ENCODE assay signal across 12 cellular contexts in genomic region chr1:198161718-198162090, GRCh38. TPM values are rescaled to one million over a fixed set of nuclear protein-coding genes. Genes with fewer than 3 reads are reported as not detected.
DNase-seq lines count a peak whose midpoint lies in the region; ATAC-seq, FAIRE-seq and TF ChIP-seq lines count a peak whose summit lies in the region.
"Had no signal": no experiment of that assay in that cellular context is flagged by ENCODE, and none has a peak within 500 bp of the region (broad histone marks: within the 10 kb centered on the region; RNA-seq: fewer than 3 reads in every experiment).

No MANE protein-coding gene starts in this region.

- CTCF ChIA-PET in GM12878 (lab: Yijun Ruan, JAX) = interaction anchor here (0.9 to 1.4 kb wide), 4 partner anchors 11 to 98 kb away, joined by 3 to 5 read pairs (median 4); no protein-coding TSS in a partner anchor

- H3K4me2 ChIP-seq in GM12878 (ENCODE audit: control insufficient read depth, insufficient read depth) = peak overlapping the region; percentile 91

- no peaks in the 10 kb centered on the region for H3K27me3 Mint-ChIP-seq in T-helper 1 cell treated with Interleukin-12 subunit alpha and Interleukin-12 subunit beta and Interleukin-4 antibody, amounts not matched to agents 30 μg/mL and 1 μg/mL, for 36 hours (ENCODE audit: low read depth)
- H3K27me3 Mint-ChIP-seq in HFFc6 (ENCODE audit: insufficient read depth) (peaks cover 10% of the 10 kb centered on the region), nephron progenitor cell (ENCODE audit: low read depth, poor library complexity) (no peaks in the 10 kb centered on the region)

- TF ChIP-seq RAD21 in GM12878 (IDR thresholded peaks at IDR 0.05; ENCODE audit: insufficient read depth, low read depth, low read length) = no peak

- H4K20me1 ChIP-seq in GM12878 (ENCODE audit: control insufficient read depth, insufficient read depth) = no peaks in the 10 kb centered on the region

- no peaks in the 10 kb centered on the region; a peak in 1 of 4 replicates for H3K36me3 ChIP-seq in GM12878 (ENCODE audit: control insufficient read depth in 2 of 2, insufficient read depth in 2 of 2, low read length in 1 of 2)
- H3K36me3 ChIP-seq: thyroid gland had no signal

- no peak for ATAC-seq in GM12878
- no peak for ATAC-seq in GM18498 (IDR thresholded peaks at IDR 0.05; ENCODE audit: unreplicated experiment)
- ATAC-seq in GM21515 (IDR thresholded peaks at IDR 0.05; ENCODE audit: unreplicated experiment) = no peak

- peaks cover 92% of the 10 kb centered on the region for H3K79me2 ChIP-seq in GM12878 (ENCODE audit: control insufficient read depth, insufficient read depth, low read length)

- H2AFZ ChIP-seq in GM12878 (ENCODE audit: control insufficient read depth, low read depth, low read length) = peak overlapping the region; percentile 37; the same call in 1 of the 2 replicates

- H3K9me3 ChIP-seq in GM12878 (replicated peaks; ENCODE audit: control insufficient read depth, insufficient read depth, low read length) = no peaks in the 10 kb centered on the region
- H3K9me3 ChIP-seq: thyroid gland had no signal

- peaks cover 28% of the 10 kb centered on the region for H3K4me1 ChIP-seq in GM12878 (ENCODE audit: control insufficient read depth, insufficient read depth, low read length)

- H3K4me1 Mint-ChIP-seq in T-helper 1 cell treated with Interleukin-12 subunit alpha and Interleukin-12 subunit beta and Interleukin-4 antibody, amounts not matched to agents 30 μg/mL and 1 μg/mL, for 36 hours (ENCODE audit: low read depth) = peaks cover 48% of the 10 kb centered on the region
- H3K4me1 Mint-ChIP-seq in HFFc6 (ENCODE audit: low read depth) = peaks cover 69% of the 10 kb centered on the region
- peaks cover 67% of the 10 kb centered on the region for H3K4me1 Mint-ChIP-seq in nephron progenitor cell

- peaks cover 6% of the 10 kb centered on the region for H3K36me3 Mint-ChIP-seq in T-helper 1 cell treated with Interleukin-12 subunit alpha and Interleukin-12 subunit beta and Interleukin-4 antibody, amounts not matched to agents 30 μg/mL and 1 μg/mL, for 36 hours (ENCODE audit: low read depth)
- H3K36me3 Mint-ChIP-seq in HFFc6 (ENCODE audit: low read depth) (peaks cover 58% of the 10 kb centered on the region), nephron progenitor cell (ENCODE audit: low read depth) (peaks cover 28% of the 10 kb centered on the region)

- WGBS in GM12878 (ENCODE audit: insufficient coverage, insufficient replicate concordance, low lambda C conversion rate, missing lambda C conversion rate) = 70% methylated on average over 2 of the region's 2 CpGs

- SMC1A ChIA-PET in GM12878 (lab: Charles Lee; ENCODE audit: uncharacterized antibody, unreplicated experiment) = interaction anchor here (0.9 to 2.0 kb wide), 9 partner anchors 10 to 183 kb away, joined by 3 to 9 read pairs (median 5); no protein-coding TSS in a partner anchor

- H3K27me3 ChIP-seq in GM12878 (replicated peaks in 1 of 2; ENCODE audit: control insufficient read depth in 2 of 2, insufficient read depth in 2 of 2, low read length in 1 of 2) = no peaks in the 10 kb centered on the region
- H3K27me3 ChIP-seq: thyroid gland had no signal

- TF ChIP-seq POLR2A in GM12878 (IDR thresholded peaks at IDR 0.05; ENCODE audit: low read depth, low read length) = no peak

- RAD21 ChIA-PET in GM12878 (lab: Charles Lee; ENCODE audit: unreplicated experiment) = interaction anchor here (1.0 to 1.7 kb wide), 4 partner anchors 8 to 99 kb away, joined by 3 to 8 read pairs (median 4); no protein-coding TSS in a partner anchor

- DNase-seq in T-helper 1 cell = no peak
- DNase-seq in HFFc6 = no peak
- DNase-seq in GM12878 (ENCODE audit: low read depth, low spot score) = no peak
- DNase-seq in nephron progenitor cell = no peak
- no peak for DNase-seq in NCI-H524 treated with DMSO at 0.1 percent for 48 hours (lab: John Stamatoyannopoulos, UW)
- DNase-seq: activated CD4-positive, alpha-beta T cell treated with anti-CD3 and anti-CD28 coated beads, Interleukin-2, amount 50 U/mL, for 1 hour; kidney; posterior cingulate gyrus; thyroid gland had no signal

- in situ Hi-C loops in GM12878 (cut with MboI) = loop anchor here (10.0 kb wide), 1 partner anchor 513 kb away; no protein-coding TSS in a partner anchor

- intact Hi-C loops in GM12878 (cut with micrococcal nuclease; ENCODE audit: unreplicated experiment) = loop anchor here (2.0 kb wide), 1 partner anchor 437 kb away; no protein-coding TSS in a partner anchor

- peak overlapping the region; percentile 12 for H3K4me3 Mint-ChIP-seq in T-helper 1 cell treated with Interleukin-12 subunit alpha and Interleukin-12 subunit beta and Interleukin-4 antibody, amounts not matched to agents 30 μg/mL and 1 μg/mL, for 36 hours
- peak overlapping the region; percentile 99 for H3K4me3 Mint-ChIP-seq in HFFc6
- H3K4me3 Mint-ChIP-seq in nephron progenitor cell = peak overlapping the region; percentile 40

- BruUV-seq in GM12878 (replicated peaks; lab: Mats Ljungman, UMichigan) = no TSS peak

- H3K9me3 Mint-ChIP-seq in T-helper 1 cell treated with Interleukin-12 subunit alpha and Interleukin-12 subunit beta and Interleukin-4 antibody, amounts not matched to agents 30 μg/mL and 1 μg/mL, for 36 hours = no peaks in the 10 kb centered on the region
- no peaks in the 10 kb centered on the region for H3K9me3 Mint-ChIP-seq in HFFc6
- H3K9me3 Mint-ChIP-seq in nephron progenitor cell = peaks cover 6% of the 10 kb centered on the region

- POLR2A ChIA-PET in GM12878 (lab: Charles Lee) = interaction anchor here (0.9 to 1.2 kb wide), 3 partner anchors 10 to 518 kb away, joined by 4 to 7 read pairs (median 4); no protein-coding TSS in a partner anchor

- no peak for FAIRE-seq in GM12878 (lab: Jason Lieb, UNC)
- FAIRE-seq: kidney had no signal

- H3K4me3 ChIP-seq in GM12878 = no peak overlapping the region; the same call in 1 of the 2 replicates
- H3K4me3 ChIP-seq: thyroid gland had no signal

- peak overlapping the region; percentile 90 for H3K27ac ChIP-seq in GM12878 (ENCODE audit: control insufficient read depth, insufficient read depth)
- H3K27ac ChIP-seq: thyroid gland had no signal

- peak overlapping the region; percentile 9 for H3K27ac Mint-ChIP-seq in T-helper 1 cell treated with Interleukin-12 subunit alpha and Interleukin-12 subunit beta and Interleukin-4 antibody, amounts not matched to agents 30 μg/mL and 1 μg/mL, for 36 hours
- H3K27ac Mint-ChIP-seq in HFFc6 (peak overlapping the region; percentile 55), nephron progenitor cell (no peak overlapping the region)

- no peak for TF ChIP-seq CTCF in HFFc6 (IDR thresholded peaks at IDR 0.05)
- TF ChIP-seq CTCF in GM12878 (IDR thresholded peaks at IDR 0.05 in 2 of 3, conservative IDR thresholded peaks at IDR 0.05 in 1 of 3; ENCODE audit: control insufficient read depth in 2 of 3, extremely low read depth in 1 of 3, insufficient read depth in 1 of 3, low read depth in 3 of 3, low read length in 3 of 3) = no peak
- TF ChIP-seq CTCF in nephron progenitor cell (IDR thresholded peaks at IDR 0.05) = no peak

- no peak for TF ChIP-seq EP300 in GM12878 (IDR thresholded peaks at IDR 0.05; ENCODE audit: borderline replicate concordance in 1 of 2, control insufficient read depth in 1 of 2, low read depth in 2 of 2, low read length in 2 of 2)

- peak overlapping the region; percentile 51; the same call in 1 of the 2 replicates for H3K9ac ChIP-seq in GM12878 (ENCODE audit: control insufficient read depth, insufficient read depth, low read length)

TF ChIP-seq in GM12878, 131 proteins besides CTCF, POLR2A, EP300 and RAD21 (continues in another document):
- TF ChIP-seq HSF1 (IDR thresholded peaks at IDR 0.05; ENCODE audit: low read depth, low read length) = no peak
- no peak for TF ChIP-seq TCF12 (IDR thresholded peaks at IDR 0.05; ENCODE audit: low read depth, low read length)
- peak; percentile 71; the same call in 1 of the 2 replicates for TF ChIP-seq MEF2A (IDR thresholded peaks at IDR 0.05; ENCODE audit: insufficient read depth, low read depth, low read length)

RNA-seq across cellular contexts. Expression of gene NEK7, which starts 4.9 kb away (rescaled TPM):
- 100 to 1,000 TPM; 452 to 692 (median 485) TPM for total RNA-seq in HFFc6 (2021; fragmentation: NEBNext Ultra II Directional; extraction: Animal tissue kit (Norgen Biotek cat#: 25700))
- 33.9 and 40.9 TPM in 2 replicates for total RNA-seq in GM12878 (2013; cell fraction: nucleolus; rRNA removed)
- 23.5 and 25.0 TPM in 2 replicates for total RNA-seq in GM12878 (2014; rRNA removed)
- total RNA-seq in GM12878 (2014; rRNA removed; fragmentation: Illumina TruSeq; extraction: Trizol) = 24.6 and 26.4 TPM in 2 replicates
- total RNA-seq in GM12878 (2021) = 28.4 and 31.5 TPM in 2 replicates
- polyA plus RNA-seq in GM12878 (2011; ENCODE audit: low read depth) = 5.9 TPM
- 77.7 and 106 TPM in 2 replicates for polyA plus RNA-seq in GM12878 (2011; rRNA removed)
- polyA plus RNA-seq in GM12878 (2011; cell fraction: cytosol; rRNA removed) = 38.8 and 41.7 TPM in 2 replicates
- polyA plus RNA-seq in GM12878 (2011; cell fraction: nucleus; rRNA removed) = 31.0 and 37.9 TPM in 2 replicates
- 13.1 and 16.3 TPM in 2 replicates for polyA plus RNA-seq in GM12878 (2012)
- polyA plus RNA-seq in GM12878 (2014; fragmentation: Illumina TruSeq; extraction: Trizol) = 23.4 and 24.9 TPM in 2 replicates
- polyA plus RNA-seq in GM12878 (2014; fragmentation: Nextera tagmentation; extraction: Ambion mirVana) = 1 to 10 TPM; 9.4 to 9.9 TPM
- 14.5 and 17.4 TPM in 2 replicates for polyA plus RNA-seq in GM12878 (2014; rRNA removed)
- polyA plus RNA-seq in GM12878 (2016; fragmentation: Nextera tagmentation; extraction: Ambion mirVana) = 10 to 100 TPM; 17.0 to 34.8 TPM
- polyA minus RNA-seq in GM12878 (2011; rRNA and poly(A)+ RNA removed) = 71.1 and 138 TPM in 2 replicates
- 30.9 and 41.6 TPM in 2 replicates for polyA minus RNA-seq in GM12878 (2011; cell fraction: cytosol; rRNA and poly(A)+ RNA removed)
- 20.1 and 37.7 TPM in 2 replicates for polyA minus RNA-seq in GM12878 (2011; cell fraction: nucleus; rRNA and poly(A)+ RNA removed)

Comparison
In these comparisons a context has a peak if more than half of its experiments do, and no peak if none do; other contexts are left out.
1. H3K4me3 Mint-ChIP-seq: peak in every context shown above with its lines; median percentile 99 in HFFc6; 40 in nephron progenitor cell; 12 in T-helper 1 cell treated with Interleukin-12 subunit alpha and Interleukin-12 subunit beta and Interleukin-4 antibody, amounts not matched to agents 30 μg/mL and 1 μg/mL, for 36 hours.
2. RNA of gene NEK7, which starts 4.9 kb away (total RNA-seq): 452 to 692 TPM in HFFc6; 23.5 to 40.9 TPM in GM12878; every median in the first group is over 10 times any median in the second.